38 cellular contexts compared by ENCODE assay signal in genomic region chr3:146209371-146209770, GRCh38. TPM values are rescaled to one million over a fixed set of nuclear protein-coding genes. Genes with fewer than 3 reads are reported as not detected.
"Had no signal": no experiment of that assay in that cellular context is flagged by ENCODE, and none has a peak within 500 bp of the region (broad histone marks: within the 10 kb centered on the region; RNA-seq: fewer than 3 reads in every experiment).

No MANE protein-coding gene starts in this region.

- H3K27ac ChIP-seq: cardiac muscle cell, VCaP had no signal

- H3K36me3 ChIP-seq: cardiac muscle cell had no signal

- H3K4me3 ChIP-seq: cardiac muscle cell had no signal

- H3K36me3 Mint-ChIP-seq: activated CD4-positive, alpha-beta memory T cell treated with anti-CD3 and anti-CD28 coated beads for 36 hours; activated naive CD4-positive, alpha-beta T cell treated with anti-CD3 and anti-CD28 coated beads, Interleukin-2, amount 10 ng/mL, durations not matched to agents 7 days and 5 days; activated naive CD4-positive, alpha-beta T cell treated with anti-CD3 and anti-CD28 coated beads, Interleukin-2, amount 50 U/mL, for 24 hours; activated naive CD8-positive, alpha-beta T cell; activated naive CD8-positive, alpha-beta T cell treated with anti-CD3 and anti-CD28 coated beads, Interleukin-2, amount 10 ng/mL, durations not matched to agents 7 days and 5 days; brain had no signal

- H3K27ac Mint-ChIP-seq: activated B cell treated with CpG ODN at 0.5 μM for 24 hours; activated CD4-positive, alpha-beta memory T cell treated with anti-CD3 and anti-CD28 coated beads for 36 hours; activated CD4-positive, alpha-beta T cell treated with anti-CD3 and anti-CD28 coated beads, Interleukin-2, amount 10 ng/mL, durations not matched to agents 24 days and 14 days; activated CD8-positive, alpha-beta T cell treated with anti-CD3 and anti-CD28 coated beads for 36 hours; activated naive CD4-positive, alpha-beta T cell treated with anti-CD3 and anti-CD28 coated beads, Interleukin-2, amount 10 ng/mL, durations not matched to agents 7 days and 5 days; activated naive CD4-positive, alpha-beta T cell treated with anti-CD3 and anti-CD28 coated beads, Interleukin-2, amount 50 U/mL, for 24 hours; activated naive CD8-positive, alpha-beta T cell; activated naive CD8-positive, alpha-beta T cell treated with anti-CD3 and anti-CD28 coated beads, Interleukin-2, amount 10 ng/mL, durations not matched to agents 7 days and 5 days; activated naive CD8-positive, alpha-beta T cell treated with anti-CD3 and anti-CD28 coated beads, Interleukin-2, amount 50 U/mL, for 24 hours; activated T-helper 2 cell treated with anti-CD3 and anti-CD28 coated beads, Interferon-gamma antibody, Interleukin-2, Interleukin-4, amounts not matched to agents 10 μg/mL and 5 μg/mL and 100 μg/mL, durations not matched to agents 14 hours and 24 hours and 36 hours; brain; T-helper 1 cell treated with Interleukin-12 subunit alpha and Interleukin-12 subunit beta and Interleukin-4 antibody, amounts not matched to agents 30 μg/mL and 1 μg/mL, for 36 hours; T-helper 2 cell treated with Interferon-gamma antibody and Interleukin-4, amounts not matched to agents 5 μg/mL and 100 μg/mL, for 36 hours had no signal

- H3K27me3 ChIP-seq: cardiac muscle cell had no signal

- FAIRE-seq: bronchial epithelial cell, TTC549 had no signal

- DNase-seq: activated B cell treated with CpG ODN at 0.5 μM for 24 hours; activated CD4-positive, alpha-beta memory T cell treated with anti-CD3 and anti-CD28 coated beads for 36 hours; activated CD4-positive, alpha-beta T cell treated with anti-CD3 and anti-CD28 coated beads for 4 hours; activated CD4-positive, alpha-beta T cell treated with anti-CD3 and anti-CD28 coated beads, Interleukin-2, amount 10 ng/mL, durations not matched to agents 24 days and 14 days; activated CD4-positive, alpha-beta T cell treated with anti-CD3 and anti-CD28 coated beads, Interleukin-2, amount 50 U/mL, for 1 hour; activated CD4-positive, alpha-beta T cell treated with anti-CD3 and anti-CD28 coated beads, Interleukin-2, amount 50 U/mL, for 4 hours; activated CD4-positive, CD25-positive, alpha-beta regulatory T cell treated with anti-CD3 and anti-CD28 coated beads, Interleukin-2, amount 50 U/mL, for 72 hours; activated CD8-positive, alpha-beta memory T cell treated with anti-CD3 and anti-CD28 coated beads, Interleukin-2, amount 50 U/mL, for 4 hours; activated CD8-positive, alpha-beta T cell treated with anti-CD3 and anti-CD28 coated beads for 36 hours; activated effector memory CD4-positive, alpha-beta T cell treated with Interleukin-2 at 50 U/mL for 16 hours; activated gamma-delta T cell; activated naive CD4-positive, alpha-beta T cell treated with anti-CD3 and anti-CD28 coated beads, Interleukin-2, amount 10 ng/mL, durations not matched to agents 7 days and 5 days; activated naive CD4-positive, alpha-beta T cell treated with Interleukin-2 at 50 U/mL for 16 hours; activated naive CD8-positive, alpha-beta T cell treated with anti-CD3 and anti-CD28 coated beads, Interleukin-2, amount 10 ng/mL, durations not matched to agents 7 days and 5 days; activated naive CD8-positive, alpha-beta T cell treated with anti-CD3 and anti-CD28 coated beads, Interleukin-2, amount 50 U/mL, for 24 hours; activated T-cell treated with anti-CD3 and anti-CD28 coated beads for 4 hours; activated T-cell treated with anti-CD3 and anti-CD28 coated beads, Interleukin-2, amount 50 U/mL, for 1 hour; activated T-cell treated with anti-CD3 and anti-CD28 coated beads, Interleukin-2, amount 50 U/mL, for 4 hours; amniotic stem cell; aorta; caudate nucleus; cerebellar nuclear complex; SW 1271; T-helper 1 cell; T-helper 2 cell; T-helper 9 cell had no signal

- ATAC-seq: activated CD8-positive, alpha-beta T cell treated with anti-CD3 and anti-CD28 coated beads for 36 hours; activated naive CD8-positive, alpha-beta T cell treated with anti-CD3 and anti-CD28 coated beads, Interleukin-2, amount 50 U/mL, for 24 hours; activated T-cell treated with anti-CD3 and anti-CD28 coated beads, Interleukin-2, amount 50 U/mL, for 4 hours had no signal

- H3K4me1 Mint-ChIP-seq: activated B cell treated with CpG ODN at 0.5 μM for 24 hours; activated CD4-positive, alpha-beta T cell treated with anti-CD3 and anti-CD28 coated beads, Interleukin-2, amount 10 ng/mL, durations not matched to agents 24 days and 14 days; activated naive CD4-positive, alpha-beta T cell treated with anti-CD3 and anti-CD28 coated beads, Interleukin-2, amount 10 ng/mL, durations not matched to agents 7 days and 5 days; activated naive CD4-positive, alpha-beta T cell treated with anti-CD3 and anti-CD28 coated beads, Interleukin-2, amount 50 U/mL, for 24 hours; activated naive CD8-positive, alpha-beta T cell treated with anti-CD3 and anti-CD28 coated beads, Interleukin-2, amount 10 ng/mL, durations not matched to agents 7 days and 5 days; activated naive CD8-positive, alpha-beta T cell treated with anti-CD3 and anti-CD28 coated beads, Interleukin-2, amount 50 U/mL, for 24 hours; brain; central memory CD8-positive, alpha-beta T cell had no signal

- H3K27me3 Mint-ChIP-seq: activated B cell treated with CpG ODN at 0.5 μM for 24 hours; activated CD4-positive, alpha-beta memory T cell treated with anti-CD3 and anti-CD28 coated beads for 36 hours; activated naive CD4-positive, alpha-beta T cell treated with anti-CD3 and anti-CD28 coated beads, Interleukin-2, amount 10 ng/mL, durations not matched to agents 7 days and 5 days; activated naive CD8-positive, alpha-beta T cell treated with anti-CD3 and anti-CD28 coated beads, Interleukin-2, amount 50 U/mL, for 24 hours; brain had no signal

- H3K4me3 Mint-ChIP-seq: activated B cell treated with CpG ODN at 0.5 μM for 24 hours; activated CD4-positive, alpha-beta memory T cell treated with anti-CD3 and anti-CD28 coated beads for 36 hours; activated CD4-positive, alpha-beta T cell treated with anti-CD3 and anti-CD28 coated beads, Interleukin-2, amount 10 ng/mL, durations not matched to agents 24 days and 14 days; activated CD8-positive, alpha-beta T cell treated with anti-CD3 and anti-CD28 coated beads for 36 hours; activated naive CD4-positive, alpha-beta T cell treated with anti-CD3 and anti-CD28 coated beads, Interleukin-2, amount 10 ng/mL, durations not matched to agents 7 days and 5 days; activated naive CD4-positive, alpha-beta T cell treated with anti-CD3 and anti-CD28 coated beads, Interleukin-2, amount 50 U/mL, for 24 hours; activated naive CD8-positive, alpha-beta T cell; activated naive CD8-positive, alpha-beta T cell treated with anti-CD3 and anti-CD28 coated beads, Interleukin-2, amount 10 ng/mL, durations not matched to agents 7 days and 5 days; activated naive CD8-positive, alpha-beta T cell treated with anti-CD3 and anti-CD28 coated beads, Interleukin-2, amount 50 U/mL, for 24 hours; activated T-cell treated with anti-CD3 and anti-CD28 coated beads, Interleukin-2, amount 50 U/mL, for 4 hours; brain; central memory CD8-positive, alpha-beta T cell; T-helper 1 cell treated with Interleukin-12 subunit alpha and Interleukin-12 subunit beta and Interleukin-4 antibody, amounts not matched to agents 30 μg/mL and 1 μg/mL, for 36 hours; T-helper 2 cell treated with Interferon-gamma antibody and Interleukin-4, amounts not matched to agents 5 μg/mL and 100 μg/mL, for 36 hours had no signal

- H3K9me3 Mint-ChIP-seq: activated B cell treated with CpG ODN at 0.5 μM for 24 hours; activated CD4-positive, alpha-beta memory T cell treated with anti-CD3 and anti-CD28 coated beads for 36 hours; activated CD4-positive, alpha-beta T cell treated with anti-CD3 and anti-CD28 coated beads, Interleukin-2, amount 10 ng/mL, durations not matched to agents 24 days and 14 days; activated CD8-positive, alpha-beta T cell treated with anti-CD3 and anti-CD28 coated beads for 36 hours; activated naive CD4-positive, alpha-beta T cell treated with anti-CD3 and anti-CD28 coated beads, Interleukin-2, amount 10 ng/mL, durations not matched to agents 7 days and 5 days; activated naive CD4-positive, alpha-beta T cell treated with anti-CD3 and anti-CD28 coated beads, Interleukin-2, amount 50 U/mL, for 24 hours; activated naive CD8-positive, alpha-beta T cell treated with anti-CD3 and anti-CD28 coated beads, Interleukin-2, amount 10 ng/mL, durations not matched to agents 7 days and 5 days; activated naive CD8-positive, alpha-beta T cell treated with anti-CD3 and anti-CD28 coated beads, Interleukin-2, amount 50 U/mL, for 24 hours; activated T-cell treated with anti-CD3 and anti-CD28 coated beads, Interleukin-2, amount 50 U/mL, for 4 hours; activated T-helper 2 cell treated with anti-CD3 and anti-CD28 coated beads, Interferon-gamma antibody, Interleukin-2, Interleukin-4, amounts not matched to agents 10 μg/mL and 5 μg/mL and 100 μg/mL, durations not matched to agents 14 hours and 24 hours and 36 hours; brain; central memory CD8-positive, alpha-beta T cell; T-helper 1 cell treated with Interleukin-12 subunit alpha and Interleukin-12 subunit beta and Interleukin-4 antibody, amounts not matched to agents 30 μg/mL and 1 μg/mL, for 36 hours; T-helper 2 cell treated with Interferon-gamma antibody and Interleukin-4, amounts not matched to agents 5 μg/mL and 100 μg/mL, for 36 hours had no signal

RNA-seq across cellular contexts. Expression of gene PLSCR4, which starts 41.5 kb away (rescaled TPM):
- total RNA-seq: activated B cell treated with CpG ODN at 0.5 μM for 24 hours; activated CD4-positive, alpha-beta memory T cell treated with anti-CD3 and anti-CD28 coated beads for 36 hours; activated CD4-positive, alpha-beta T cell treated with anti-CD3 and anti-CD28 coated beads, Interleukin-2, amount 10 ng/mL, durations not matched to agents 24 days and 14 days; activated CD8-positive, alpha-beta memory T cell treated with anti-CD3 and anti-CD28 coated beads for 36 hours; activated CD8-positive, alpha-beta T cell treated with anti-CD3 and anti-CD28 coated beads for 36 hours; activated naive CD8-positive, alpha-beta T cell treated with anti-CD3 and anti-CD28 coated beads, Interleukin-2, amount 10 ng/mL, durations not matched to agents 7 days and 5 days; activated T-helper 2 cell treated with anti-CD3 and anti-CD28 coated beads, Interferon-gamma antibody, Interleukin-2, Interleukin-4, amounts not matched to agents 10 μg/mL and 5 μg/mL and 100 μg/mL, durations not matched to agents 14 hours and 24 hours and 36 hours had no signal

RNA-seq across cellular contexts. Expression of gene PLOD2, which starts 48.4 kb away (rescaled TPM):
- total RNA-seq: activated B cell treated with CpG ODN at 0.5 μM for 24 hours had no signal
